9 cellular contexts compared by ENCODE assay signal in genomic region chr15:66162286-66162685, GRCh38.
"Had no signal": no experiment of that assay in that cellular context is flagged by ENCODE, and none has a peak within 500 bp of the region (broad histone marks: within the 10 kb centered on the region; RNA-seq: fewer than 3 reads in every experiment).

No MANE protein-coding gene starts in this region.

- H3K27ac ChIP-seq: GM23248, HL-60 had no signal

- H3K9ac ChIP-seq: GM23248 had no signal

- FAIRE-seq: H54, HepG2 had no signal

- H3K4me3 ChIP-seq: GM23248 had no signal

- DNase-seq: GM23248, GOT3, H9, HCEC 1CT, HFFc6, KG1 had no signal

- H2AFZ ChIP-seq: GM23248 had no signal

- ATAC-seq: HepG2 had no signal
